In the genomic region with DNA sequence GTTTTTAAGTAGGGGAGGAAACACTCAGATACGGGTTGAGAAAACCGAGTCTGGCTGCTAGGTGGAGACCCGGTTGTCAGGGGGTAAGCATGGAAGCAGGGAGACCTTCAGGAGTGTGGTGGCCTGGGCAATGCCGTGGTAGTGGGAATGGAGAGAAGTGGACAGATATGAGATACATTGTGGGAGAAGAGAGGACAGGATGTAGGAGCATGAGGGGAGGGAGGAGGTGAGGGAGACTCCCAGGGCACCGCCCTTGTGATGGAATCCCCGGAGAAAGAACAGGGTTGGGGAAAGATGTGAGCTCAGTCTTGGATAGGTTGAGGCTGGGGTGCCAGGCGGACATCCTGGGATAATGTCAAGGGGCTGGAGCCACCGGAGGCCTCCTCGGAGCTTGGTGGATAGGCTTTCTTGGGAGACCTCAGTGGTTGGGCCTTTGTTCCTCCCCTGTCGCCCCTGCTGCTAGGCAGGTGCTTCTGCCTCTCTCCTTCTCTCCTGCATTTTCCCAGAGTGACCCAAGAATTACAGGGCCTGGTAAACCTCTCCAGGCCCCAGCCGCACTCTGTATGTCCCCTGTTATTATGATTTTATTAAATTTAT, we compare ENCODE assay signal across 26 cellular contexts. TPM values are rescaled to one million over a fixed set of nuclear protein-coding genes. Genes with fewer than 3 reads are reported as not detected.
DNase-seq lines count a peak whose midpoint lies in the region; ATAC-seq, FAIRE-seq and TF ChIP-seq lines count a peak whose summit lies in the region.
"Had no signal": no experiment of that assay in that cellular context is flagged by ENCODE, and none has a peak within 500 bp of the region (broad histone marks: within the 10 kb centered on the region; RNA-seq: fewer than 3 reads in every experiment).

No MANE protein-coding gene starts in this region.

- H2AFZ ChIP-seq in HepG2 (ENCODE audit: low read length) = no peak overlapping the region

- peak in 2 of 3 donors; percentile 25 to 31 for DNase-seq in right lobe of liver
- DNase-seq in HepG2 (ENCODE audit: low spot score) = no peak
- no peak for DNase-seq in mesothelial cell of epicardium (ENCODE audit: low spot score in 2 of 2, unreplicated experiment in 2 of 2)
- peak; percentile 21 for DNase-seq in spleen
- DNase-seq in HEK293T (ENCODE audit: extremely low spot score) = no peak
- no peak for DNase-seq in activated naive CD4-positive, alpha-beta T cell treated with anti-CD3 and anti-CD28 coated beads, Interleukin-2, amount 50 U/mL, for 16 hours
- DNase-seq in immature natural killer cell = no peak
- DNase-seq: C1 segment of cervical spinal cord; CD8-positive, alpha-beta T cell; DMS79 treated with DMSO at 0.1 percent for 48 hours; GF-D8; Karpas-422; NCI-H1092 treated with DMSO at 0.1 percent for 48 hours; NCI-H1436; NCI-H187 treated with DMSO at 0.1 percent for 48 hours; NCI-H446; NCI-H524 treated with DMSO at 0.1 percent for 48 hours; NCI-H774; SJCRH30 had no signal

- intact Hi-C loops in right lobe of liver (cut with DNase I) = no loop called here
- intact Hi-C loops in HepG2 (cut with micrococcal nuclease; ENCODE audit: unreplicated experiment) = no loop called here
- intact Hi-C loops in spleen (cut with DNase I; ENCODE audit: low total_unique reads) = no loop called here

- 79% methylated on average over 8 of the region's 11 CpGs for WGBS in right lobe of liver (ENCODE audit: insufficient coverage, low coverage, low lambda C conversion rate, missing lambda C conversion rate)
- WGBS in HepG2 (ENCODE audit: low lambda C conversion rate) = 95% methylated on average over 11 of the region's 11 CpGs
- 87 to 94% (median 92%) methylated on average over 11 of the region's 11 CpGs for WGBS in spleen, 5 donors

- TF ChIP-seq RAD21 in HepG2 (CRISPR knock-in tag; IDR thresholded peaks at IDR 0.05) = no peak

- no peak overlapping the region for H3K4me2 ChIP-seq in HepG2 (ENCODE audit: low read depth, low read length)
- H3K4me2 ChIP-seq: A549 had no signal

- no TSS peak for BruUV-seq in HepG2 (replicated peaks; lab: Mats Ljungman, UMichigan)

- H3K4me1 ChIP-seq in right lobe of liver (no peaks in the 10 kb centered on the region), HepG2 (ENCODE audit: insufficient read depth, low read length) (peaks cover 12% of the 10 kb centered on the region), spleen (peaks cover 0 to 22% (median 16%) of the 10 kb centered on the region in 6 donors)
- H3K4me1 ChIP-seq: A549, SJCRH30 had no signal

- POLR2A ChIA-PET in HepG2 (lab: Yijun Ruan, JAX) = no interaction called here
- POLR2A ChIA-PET in HEK293T (lab: Yijun Ruan, JAX) = no interaction called here

- in situ Hi-C loops in HepG2 (cut with HindIII; ENCODE audit: extremely low pct_ligation_motif_present, low pct_unique_long_range_greater_than_20kb) = no loop called here

- CTCF ChIA-PET in HepG2 (lab: Yijun Ruan, JAX; ENCODE audit: low intra/inter-chr PET ratio, low total read pairs) (no interaction called here), HEK293T (lab: Yijun Ruan, JAX) (interaction anchor here (1.5 kb wide), 1 partner anchor 18 kb away, joined by 5 read pairs; no protein-coding TSS in a partner anchor)

- no peak for TF ChIP-seq CTCF in right lobe of liver (IDR thresholded peaks at IDR 0.05)
- TF ChIP-seq CTCF in HepG2 (CRISPR knock-in tag; IDR thresholded peaks at IDR 0.05) = no peak
- no peak for TF ChIP-seq CTCF in mesothelial cell of epicardium (IDR thresholded peaks at IDR 0.05; ENCODE audit: unreplicated experiment)
- TF ChIP-seq CTCF in spleen (IDR thresholded peaks at IDR 0.05 in 8 of 11, conservative IDR thresholded peaks at IDR 0.05 in 3 of 11) = no peak

- no peak for TF ChIP-seq EP300 in HepG2 (IDR thresholded peaks at IDR 0.05; ENCODE audit: low read depth in 2 of 2, low read length in 2 of 2)
- no peak for TF ChIP-seq EP300 in HepG2 (CRISPR knock-in tag; IDR thresholded peaks at IDR 0.05; ENCODE audit: borderline replicate concordance)

- H3K27ac Mint-ChIP-seq in mesothelial cell of epicardium (peak overlapping the region; percentile 15), immature natural killer cell (peak overlapping the region in 3 of 6 donors; percentile 32 to 64 (median 56))
- H3K27ac Mint-ChIP-seq: CD8-positive, alpha-beta T cell had no signal

- FAIRE-seq in HepG2 (lab: Jason Lieb, UNC) = no peak
- FAIRE-seq: A549, GM12891, H54, RCC 7860 had no signal

- H3K9me3 Mint-ChIP-seq in mesothelial cell of epicardium (no peaks in the 10 kb centered on the region), immature natural killer cell (no peaks in the 10 kb centered on the region)
- H3K9me3 Mint-ChIP-seq: CD8-positive, alpha-beta T cell had no signal

- H3K36me3 ChIP-seq in right lobe of liver (peaks cover 0 to 29% (median 4%) of the 10 kb centered on the region in 4 donors), HepG2 (replicated peaks in 1 of 2; ENCODE audit: control insufficient read depth in 1 of 2, insufficient read depth in 2 of 2, low read length in 2 of 2) (peaks cover 7 to 29% of the 10 kb centered on the region in 2 experiments; a peak in 4 of 5 replicates), spleen (peaks cover 0 to 69% (median 48%) of the 10 kb centered on the region in 6 donors)

- H3K4me1 Mint-ChIP-seq in mesothelial cell of epicardium = no peaks in the 10 kb centered on the region
- peaks cover 31 to 35% of the 10 kb centered on the region in 2 donors for H3K4me1 Mint-ChIP-seq in immature natural killer cell

- ATAC-seq in right lobe of liver = no peak
- ATAC-seq in HepG2 = no peak
- ATAC-seq: A549; CD8-positive, alpha-beta T cell; Right ventricle myocardium inferior; SK-N-SH treated with all-trans-retinoic acid at 6 μM for 48 hours had no signal

- no peak overlapping the region for H3K9ac ChIP-seq in HepG2 (ENCODE audit: insufficient read depth, low read depth, low read length)

- TF ChIP-seq POLR2A in right lobe of liver (IDR thresholded peaks at IDR 0.05) = no peak
- TF ChIP-seq POLR2A in HepG2 (IDR thresholded peaks at IDR 0.05; ENCODE audit: insufficient read depth in 1 of 2, low read depth in 2 of 2, low read length in 2 of 2) = no peak
- TF ChIP-seq POLR2A in spleen (IDR thresholded peaks at IDR 0.05) = no peak

- H3K27ac ChIP-seq in right lobe of liver (no peak overlapping the region), HepG2 (ENCODE audit: extremely low read length, insufficient read depth, low read length) (no peak overlapping the region), spleen (no peak overlapping the region)
- H3K27ac ChIP-seq: A549, HL-60, SJCRH30 had no signal

- no peaks in the 10 kb centered on the region for H3K79me2 ChIP-seq in HepG2 (ENCODE audit: insufficient read depth, low read length)

- H3K9me3 ChIP-seq in right lobe of liver = no peaks in the 10 kb centered on the region
- no peaks in the 10 kb centered on the region for H3K9me3 ChIP-seq in HepG2 (ENCODE audit: low read length)
- H3K9me3 ChIP-seq in spleen = no peaks in the 10 kb centered on the region
- H3K9me3 ChIP-seq: A549, SJCRH30 had no signal

- no peaks in the 10 kb centered on the region for H4K20me1 ChIP-seq in HepG2 (ENCODE audit: insufficient read depth, low read length)

- H3K4me3 ChIP-seq in right lobe of liver = no peak overlapping the region
- no peak overlapping the region for H3K4me3 ChIP-seq in HepG2 (replicated peaks in 1 of 3; ENCODE audit: insufficient read depth in 1 of 3, low read depth in 2 of 3, low read length in 3 of 3)
- no peak overlapping the region for H3K4me3 ChIP-seq in spleen
- H3K4me3 ChIP-seq: A549, SJCRH30 had no signal

- H3K4me3 Mint-ChIP-seq in mesothelial cell of epicardium (no peak overlapping the region), immature natural killer cell (no peak overlapping the region)
- H3K4me3 Mint-ChIP-seq: CD8-positive, alpha-beta T cell had no signal

- no peaks in the 10 kb centered on the region for H3K27me3 Mint-ChIP-seq in mesothelial cell of epicardium (ENCODE audit: low read depth)
- H3K27me3 Mint-ChIP-seq in immature natural killer cell (ENCODE audit: low read depth in 3 of 3) = peaks cover 0 to 3% (median 2%) of the 10 kb centered on the region in 3 donors

- H3K27me3 ChIP-seq in right lobe of liver (no peaks in the 10 kb centered on the region), HepG2 (ENCODE audit: control insufficient read depth in 1 of 2, insufficient read depth in 2 of 2, low read length in 2 of 2) (no peaks in the 10 kb centered on the region), spleen (replicated peaks in 1 of 7) (no peaks in the 10 kb centered on the region)
- H3K27me3 ChIP-seq: SJCRH30 had no signal

- H3K36me3 Mint-ChIP-seq in mesothelial cell of epicardium (peaks cover 29% of the 10 kb centered on the region), immature natural killer cell (peaks cover 14 to 27% (median 17%) of the 10 kb centered on the region in 3 donors)

RNA-seq across cellular contexts. Expression of gene ZNF362, which starts 21.3 kb away (rescaled TPM):
- total RNA-seq in right lobe of liver = 1 to 10 TPM; 3.4 to 8.4 (median 7.0) TPM
- total RNA-seq in HepG2 (2016; rRNA removed; fragmentation: Illumina TruSeq; extraction: Trizol) = 8.3 TPM in 2 replicates
- 6.7 and 7.0 TPM in 2 replicates for total RNA-seq in HepG2 (2016; cell fraction: cytosol; rRNA removed; fragmentation: Illumina TruSeq; extraction: Trizol; ENCODE audit: low read depth)
- 7.8 and 9.0 TPM in 2 replicates for total RNA-seq in HepG2 (2016; cell fraction: insoluble cytoplasmic fraction; rRNA removed; fragmentation: Illumina TruSeq; extraction: Trizol)
- total RNA-seq in HepG2 (2016; cell fraction: membrane; rRNA removed; fragmentation: Illumina TruSeq; extraction: Trizol) = 16.5 and 17.3 TPM in 2 replicates
- 6.2 and 7.0 TPM in 2 replicates for total RNA-seq in HepG2 (2016; cell fraction: nucleus; rRNA removed; fragmentation: Illumina TruSeq; extraction: Trizol)
- 14.2 and 16.6 TPM in 2 replicates for polyA plus RNA-seq in HepG2 (2011; rRNA removed)
- 5.7 and 9.0 TPM in 2 replicates for polyA plus RNA-seq in HepG2 (2011; cell fraction: cytosol; rRNA removed)
- polyA plus RNA-seq in HepG2 (2011; cell fraction: nucleus; rRNA removed) = 18.1 and 28.2 TPM in 2 replicates
- 14.1 and 14.8 TPM in 2 replicates for polyA plus RNA-seq in HepG2 (2012)
- polyA plus RNA-seq in HepG2 (2016; cell fraction: cytosol; fragmentation: Illumina TruSeq; extraction: Trizol; ENCODE audit: low read depth) = 9.7 and 10.9 TPM in 2 replicates
- 16.7 and 21.5 TPM in 2 replicates for polyA plus RNA-seq in HepG2 (2016; cell fraction: insoluble cytoplasmic fraction; fragmentation: Illumina TruSeq; extraction: Trizol; ENCODE audit: low read depth)
- polyA plus RNA-seq in HepG2 (2016; cell fraction: membrane; fragmentation: Illumina TruSeq; extraction: Trizol; ENCODE audit: low read depth) = 25.7 and 28.3 TPM in 2 replicates
- polyA plus RNA-seq in HepG2 (2016; cell fraction: nucleus; fragmentation: Illumina TruSeq; extraction: Trizol; ENCODE audit: insufficient read depth, low read depth) = 26.0 and 26.9 TPM in 2 replicates
- polyA minus RNA-seq in HepG2 (2011; rRNA and poly(A)+ RNA removed; ENCODE audit: low replicate concordance) = 11.9 and 29.1 TPM in 2 replicates
- polyA minus RNA-seq in HepG2 (2011; cell fraction: cytosol; rRNA and poly(A)+ RNA removed) = 9.2 and 12.5 TPM in 2 replicates
- polyA minus RNA-seq in HepG2 (2011; cell fraction: nucleus; rRNA and poly(A)+ RNA removed) = 6.3 and 7.6 TPM in 2 replicates
- total RNA-seq in mesothelial cell of epicardium = 112 to 114 TPM (median 113 TPM) in 3 replicates
- 10 to 100 TPM; 19.9 to 47.0 (median 26.3) TPM for total RNA-seq in spleen
- polyA plus RNA-seq in spleen = 10 to 100 TPM in 2 of 3 donors, 1 to 10 TPM in 1; 8.7 to 14.8 (median 11.7) TPM
- 10 to 100 TPM in 2 of 3 donors, 1 to 10 TPM in 1; 5.5 to 37.9 (median 16.2) TPM for polyA plus RNA-seq in immature natural killer cell

RNA-seq across cellular contexts. Expression of gene A3GALT2, which starts 43.3 kb away (rescaled TPM):
- not detected for total RNA-seq in right lobe of liver
- total RNA-seq in HepG2 (2016; rRNA removed; fragmentation: Illumina TruSeq; extraction: Trizol) = not detected in 2 replicates
- total RNA-seq in HepG2 (2016; cell fraction: cytosol; rRNA removed; fragmentation: Illumina TruSeq; extraction: Trizol; ENCODE audit: low read depth) = not detected in 2 replicates
- not detected in 2 replicates for total RNA-seq in HepG2 (2016; cell fraction: insoluble cytoplasmic fraction; rRNA removed; fragmentation: Illumina TruSeq; extraction: Trizol)
- total RNA-seq in HepG2 (2016; cell fraction: membrane; rRNA removed; fragmentation: Illumina TruSeq; extraction: Trizol) = not detected in 2 replicates
- total RNA-seq in HepG2 (2016; cell fraction: nucleus; rRNA removed; fragmentation: Illumina TruSeq; extraction: Trizol) = not detected in 2 replicates
- not detected in 2 replicates for polyA plus RNA-seq in HepG2 (2011; rRNA removed)
- not detected in 2 replicates for polyA plus RNA-seq in HepG2 (2011; cell fraction: cytosol; rRNA removed)
- polyA plus RNA-seq in HepG2 (2011; cell fraction: nucleus; rRNA removed) = not detected in 2 replicates
- not detected in 2 replicates for polyA plus RNA-seq in HepG2 (2012)
- polyA plus RNA-seq in HepG2 (2016; cell fraction: cytosol; fragmentation: Illumina TruSeq; extraction: Trizol; ENCODE audit: low read depth) = not detected in 2 replicates
- not detected in 2 replicates for polyA plus RNA-seq in HepG2 (2016; cell fraction: insoluble cytoplasmic fraction; fragmentation: Illumina TruSeq; extraction: Trizol; ENCODE audit: low read depth)
- polyA plus RNA-seq in HepG2 (2016; cell fraction: membrane; fragmentation: Illumina TruSeq; extraction: Trizol; ENCODE audit: low read depth) = not detected in 2 replicates
- not detected in 2 replicates for polyA plus RNA-seq in HepG2 (2016; cell fraction: nucleus; fragmentation: Illumina TruSeq; extraction: Trizol; ENCODE audit: insufficient read depth, low read depth)
- polyA minus RNA-seq in HepG2 (2011; rRNA and poly(A)+ RNA removed; ENCODE audit: low replicate concordance) = not detected in 2 replicates
- polyA minus RNA-seq in HepG2 (2011; cell fraction: cytosol; rRNA and poly(A)+ RNA removed) = not detected in 2 replicates
- not detected in 2 replicates for polyA minus RNA-seq in HepG2 (2011; cell fraction: nucleus; rRNA and poly(A)+ RNA removed)
- 0.51 to 0.58 TPM (median 0.52 TPM) in 3 replicates for total RNA-seq in mesothelial cell of epicardium
- total RNA-seq in spleen = 1 to 10 TPM in 1 of 7 donors, under 1 TPM in 1, not detected in 5; 0.47 to 1.6 TPM
- under 1 TPM in 1 of 3 donors, not detected in 2; 0.10 TPM for polyA plus RNA-seq in spleen
- not detected for polyA plus RNA-seq in immature natural killer cell
- total RNA-seq: CD8-positive, alpha-beta T cell; Right ventricle myocardium inferior; SJCRH30 had no signal
- polyA plus RNA-seq: A549 had no signal

Comparison
In these comparisons a context has a peak if more than half of its experiments do, and no peak if none do; other contexts are left out.
1. DNase-seq: peak in right lobe of liver (2 of 3) and spleen (single experiment); none in HepG2 (single experiment), mesothelial cell of epicardium (0 of 2), HEK293T (single experiment), activated naive CD4-positive, alpha-beta T cell treated with anti-CD3 and anti-CD28 coated beads, Interleukin-2, amount 50 U/mL, for 16 hours (single experiment) and immature natural killer cell (0 of 3).